ENCODE assay signal across 1 cellular context in genomic region chr6:170612256-170612804, GRCh38.
TF ChIP-seq lines count a peak whose summit lies in the region.
"Not testable (repeated sequence)": the region's sequence is repeated elsewhere in the genome, so short reads cannot be mapped to it uniquely, and the experiment has no call there.

No MANE protein-coding gene starts in this region.

TF ChIP-seq in K562, 482 proteins besides CTCF, POLR2A, EP300 and RAD21 (continued from another document):
- peak; percentile 30 for TF ChIP-seq E2F8 (IDR thresholded peaks at IDR 0.05; ENCODE audit: low read depth, partially characterized antibody)
- TF ChIP-seq SAFB (IDR thresholded peaks at IDR 0.05; ENCODE audit: borderline replicate concordance, low read depth, low read length), result 0 out of 2 replicates have a peak, but pooled peaks have one; percentile 45
- 0 out of 2 replicates have a peak, but pooled peaks have one; percentile 42 for TF ChIP-seq GTF2A2 (tag; IDR thresholded peaks at IDR 0.05)
- TF ChIP-seq, protein P1, sequence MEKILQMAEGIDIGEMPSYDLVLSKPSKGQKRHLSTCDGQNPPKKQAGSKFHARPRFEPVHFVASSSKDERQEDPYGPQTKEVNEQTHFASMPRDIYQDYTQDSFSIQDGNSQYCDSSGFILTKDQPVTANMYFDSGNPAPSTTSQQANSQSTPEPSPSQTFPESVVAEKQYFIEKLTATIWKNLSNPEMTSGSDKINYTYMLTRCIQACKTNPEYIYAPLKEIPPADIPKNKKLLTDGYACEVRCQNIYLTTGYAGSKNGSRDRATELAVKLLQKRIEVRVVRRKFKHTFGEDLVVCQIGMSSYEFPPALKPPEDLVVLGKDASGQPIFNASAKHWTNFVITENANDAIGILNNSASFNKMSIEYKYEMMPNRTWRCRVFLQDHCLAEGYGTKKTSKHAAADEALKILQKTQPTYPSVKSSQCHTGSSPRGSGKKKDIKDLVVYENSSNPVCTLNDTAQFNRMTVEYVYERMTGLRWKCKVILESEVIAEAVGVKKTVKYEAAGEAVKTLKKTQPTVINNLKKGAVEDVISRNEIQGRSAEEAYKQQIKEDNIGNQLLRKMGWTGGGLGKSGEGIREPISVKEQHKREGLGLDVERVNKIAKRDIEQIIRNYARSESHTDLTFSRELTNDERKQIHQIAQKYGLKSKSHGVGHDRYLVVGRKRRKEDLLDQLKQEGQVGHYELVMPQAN (IDR thresholded peaks at IDR 0.05; ENCODE audit: borderline replicate concordance), result peak; percentile 67; the same call in 1 of the 2 replicates
- 0 out of 2 replicates have a peak, but pooled peaks have one; percentile 42 for TF ChIP-seq DMBX1 (CRISPR knock-in tag; IDR thresholded peaks at IDR 0.05; ENCODE audit: borderline replicate concordance)
- TF ChIP-seq TOE1 (IDR thresholded peaks at IDR 0.05; ENCODE audit: borderline replicate concordance), result peak; percentile 34; the same call in 1 of the 2 replicates
- TF ChIP-seq TOE1 (CRISPR knock-in tag; IDR thresholded peaks at IDR 0.05; ENCODE audit: borderline replicate concordance, low read depth); ZBTB40 (CRISPR knock-in tag; IDR thresholded peaks at IDR 0.05): not testable (repeated sequence)
- 0 out of 2 replicates have a peak, but pooled peaks have one; percentile 61 for TF ChIP-seq GATAD2A (IDR thresholded peaks at IDR 0.05)
- peak; percentile 61; the same call in 1 of the 2 replicates for TF ChIP-seq ZEB2 (IDR thresholded peaks at IDR 0.05)
- TF ChIP-seq ARNT (IDR thresholded peaks at IDR 0.05), result peak in 1 of 2 experiments; percentile 69; a peak in 1 of 4 replicates
- TF ChIP-seq ZBTB40 (IDR thresholded peaks at IDR 0.05), result peak; percentile 72
- peak; percentile 58; the same call in 1 of the 2 replicates for TF ChIP-seq DPF2 (IDR thresholded peaks at IDR 0.05)
- peak; percentile 91 for TF ChIP-seq CXXC5 (CRISPR knock-in tag; IDR thresholded peaks at IDR 0.05)
- TF ChIP-seq SMARCA4 (IDR thresholded peaks at IDR 0.05), result peak; percentile 60
- peak; percentile 75 for TF ChIP-seq NBN (IDR thresholded peaks at IDR 0.05; ENCODE audit: low read depth)
- peak; percentile 69 for TF ChIP-seq POLR2B (IDR thresholded peaks at IDR 0.05; ENCODE audit: low read depth, partially characterized antibody)
- TF ChIP-seq RBFOX2 (IDR thresholded peaks at IDR 0.05; ENCODE audit: low read depth, low read length), result peak; percentile 64
- TF ChIP-seq MIER1 (IDR thresholded peaks at IDR 0.05; ENCODE audit: low read depth), result peak; percentile 57; the same call in 1 of the 2 replicates
- peak; percentile 27; the same call in 1 of the 2 replicates for TF ChIP-seq RAD51 (IDR thresholded peaks at IDR 0.05; ENCODE audit: borderline replicate concordance, low read depth)
- TF ChIP-seq HDAC2 (IDR thresholded peaks at IDR 0.05), result peak; percentile 71; the same call in 1 of the 2 replicates
- TF ChIP-seq E2F6 (IDR thresholded peaks at IDR 0.05; ENCODE audit: borderline replicate concordance in 1 of 2, extremely low read depth in 1 of 2, insufficient read depth in 1 of 2, insufficient read length in 1 of 2, low read depth in 1 of 2, low read length in 1 of 2, poor library complexity in 1 of 2, severe bottlenecking in 1 of 2), result peak in 1 of 2 experiments; percentile 23
- TF ChIP-seq HDAC1 (IDR thresholded peaks at IDR 0.05), result peak in 1 of 2 experiments; percentile 68; a peak in 2 of 4 replicates
- TF ChIP-seq EP400 (IDR thresholded peaks at IDR 0.05), result peak; percentile 79
- peak; percentile 45; the same call in 1 of the 2 replicates for TF ChIP-seq ATF7 (IDR thresholded peaks at IDR 0.05)
- TF ChIP-seq ZNF830 (CRISPR knock-in tag; IDR thresholded peaks at IDR 0.05), result 0 out of 2 replicates have a peak, but pooled peaks have one; percentile 50
- TF ChIP-seq MLLT1 (IDR thresholded peaks at IDR 0.05), result peak; percentile 77 to 83
- TF ChIP-seq TARDBP (IDR thresholded peaks at IDR 0.05), result peak; percentile 81; the same call in 1 of the 2 replicates
- peak; percentile 91 for TF ChIP-seq BRD9 (IDR thresholded peaks at IDR 0.05; ENCODE audit: low read depth, partially characterized antibody)
TF ChIP-seq in K562: peak in this region for 55; not testable (repeated sequence) for 427.
